Comparison of ENCODE assay signal across 1 cellular context in the genomic region with DNA sequence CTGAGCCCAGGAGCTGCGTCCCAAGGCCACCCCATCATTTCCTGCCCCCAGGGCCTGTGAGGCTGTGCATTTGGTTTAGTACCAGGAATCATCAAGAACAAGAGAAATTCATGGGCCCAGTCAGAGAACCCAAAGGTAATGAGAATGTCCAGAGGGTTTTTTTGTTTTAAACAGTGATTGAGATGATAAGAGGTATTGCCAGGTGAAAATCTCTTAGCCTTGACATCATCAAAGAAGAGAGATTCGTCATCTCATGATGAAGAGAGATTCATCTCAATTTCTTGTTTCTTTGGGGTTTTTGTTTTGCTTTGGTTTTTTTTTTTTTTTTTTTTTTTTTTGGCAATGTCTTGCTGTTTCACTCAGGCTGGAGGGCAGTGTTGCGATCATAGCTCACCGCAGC.
TF ChIP-seq lines count a peak whose summit lies in the region.

No MANE protein-coding gene starts in this region.

TF ChIP-seq in H1, 55 proteins besides CTCF, POLR2A, EP300 and RAD21 (continued from another document):
- TF ChIP-seq JUN (IDR thresholded peaks at IDR 0.05; ENCODE audit: low read depth, low read length) (no peak), NANOG (IDR thresholded peaks at IDR 0.05; ENCODE audit: insufficient read depth, low read depth, low read length, poor library complexity, severe bottlenecking) (no peak), RXRA (IDR thresholded peaks at IDR 0.05; ENCODE audit: insufficient read depth, low read depth, low read length) (no peak), GTF2F1 (IDR thresholded peaks at IDR 0.05; ENCODE audit: borderline replicate concordance, low read depth, low read length) (no peak), SIX5 (IDR thresholded peaks at IDR 0.05; ENCODE audit: low read depth, low read length) (no peak), EZH2 (IDR thresholded peaks at IDR 0.05; ENCODE audit: low read depth, low read length, severe bottlenecking) (no peak), BCL11A (IDR thresholded peaks at IDR 0.05; ENCODE audit: low read depth in 2 of 2, low read length in 2 of 2) (no peak), HDAC6 (IDR thresholded peaks at IDR 0.05; ENCODE audit: low read depth, low read length) (no peak), POLR2AphosphoS5 (IDR thresholded peaks at IDR 0.05; ENCODE audit: low read depth, low read length) (no peak)
